ENCODE assay signal across 8 cellular contexts in genomic region chr22:46612904-46613605, GRCh38. TPM values are rescaled to one million over a fixed set of nuclear protein-coding genes. Genes with fewer than 3 reads are reported as not detected.
DNase-seq lines count a peak whose midpoint lies in the region; ATAC-seq lines count a peak whose summit lies in the region.

No MANE protein-coding gene starts in this region.

- H3K27ac Mint-ChIP-seq in T-helper 2 cell treated with Interferon-gamma antibody and Interleukin-4, amounts not matched to agents 5 μg/mL and 100 μg/mL, for 36 hours, result peak overlapping the region; percentile 92
- peak overlapping the region; percentile 86 for H3K27ac Mint-ChIP-seq in central memory CD8-positive, alpha-beta T cell (ENCODE audit: low read depth)

- H4K8ac ChIP-seq in neuronal stem cell (ENCODE audit: low read depth, low read length), result peak overlapping the region; percentile 70

- H3K4me3 Mint-ChIP-seq in T-helper 2 cell treated with Interferon-gamma antibody and Interleukin-4, amounts not matched to agents 5 μg/mL and 100 μg/mL, for 36 hours, result peak overlapping the region; percentile 93
- H3K4me3 Mint-ChIP-seq in central memory CD8-positive, alpha-beta T cell, result peak overlapping the region; percentile 90

- H3K4me1 ChIP-seq in neuronal stem cell (ENCODE audit: control insufficient read depth in 2 of 2, insufficient read depth in 1 of 2, low read depth in 1 of 2, low read length in 2 of 2), result peaks cover 23 to 31% of the 10 kb centered on the region in 2 donors

- peak overlapping the region; percentile 37 for H3K4ac ChIP-seq in neuronal stem cell (ENCODE audit: low read length)

- H3K27me3 Mint-ChIP-seq in T-helper 2 cell treated with Interferon-gamma antibody and Interleukin-4, amounts not matched to agents 5 μg/mL and 100 μg/mL, for 36 hours (ENCODE audit: low read depth), result no peaks in the 10 kb centered on the region
- no peaks in the 10 kb centered on the region for H3K27me3 Mint-ChIP-seq in central memory CD8-positive, alpha-beta T cell

- H3K4me1 Mint-ChIP-seq in T-helper 2 cell treated with Interferon-gamma antibody and Interleukin-4, amounts not matched to agents 5 μg/mL and 100 μg/mL, for 36 hours (ENCODE audit: low read depth), result peaks cover 32% of the 10 kb centered on the region
- peaks cover 28% of the 10 kb centered on the region for H3K4me1 Mint-ChIP-seq in central memory CD8-positive, alpha-beta T cell

- no peak overlapping the region for H3K27ac ChIP-seq in neuronal stem cell (replicated peaks; ENCODE audit: low read length)

- no peak overlapping the region for H4K91ac ChIP-seq in neuronal stem cell (ENCODE audit: low read depth, low read length, poor library complexity)

- H2AK5ac ChIP-seq in neuronal stem cell (ENCODE audit: low read depth, low read length), result peak overlapping the region; percentile 20

- peak overlapping the region; percentile 74 for H3K9ac ChIP-seq in neuronal stem cell (ENCODE audit: low read depth, low read length, poor library complexity)

- H2BK5ac ChIP-seq in neuronal stem cell (ENCODE audit: low read length), result peak overlapping the region; percentile 24

- DNase-seq in CD1c-positive myeloid dendritic cell (ENCODE audit: extremely low spot score), result peak; percentile 7
- DNase-seq in T-helper 2 cell treated with Interferon-gamma antibody and Interleukin-4, amounts not matched to agents 5 μg/mL and 100 μg/mL, for 36 hours (ENCODE audit: low spot score), result peak; percentile 44
- DNase-seq in central memory CD8-positive, alpha-beta T cell (ENCODE audit: low spot score in 2 of 2), result peak in 1 of 2 donors; percentile 34
- no peak for DNase-seq in neuronal stem cell (ENCODE audit: low spot score)
- no peak for DNase-seq in 8988T
- no peak for DNase-seq in posterior vena cava (ENCODE audit: low spot score)
- no peak for DNase-seq in NOMO-1 treated with dmso at 0.1 percent for 144 hours (lab: John Stamatoyannopoulos, UW; ENCODE audit: unreplicated experiment)
- DNase-seq in NCI-H1694 (lab: John Stamatoyannopoulos, UW), result no peak

- H3K14ac ChIP-seq in neuronal stem cell (ENCODE audit: low read length), result peak overlapping the region; percentile 31

- no peaks in the 10 kb centered on the region for H3K9me3 ChIP-seq in neuronal stem cell (replicated peaks in 1 of 2; ENCODE audit: control insufficient read depth in 2 of 2, insufficient read depth in 1 of 2, low read depth in 1 of 2, low read length in 2 of 2)

- peak overlapping the region; percentile 84 for H3K18ac ChIP-seq in neuronal stem cell (ENCODE audit: low read length)

- no peak overlapping the region for H3K4me3 ChIP-seq in neuronal stem cell (ENCODE audit: low read length in 2 of 2)

- no CpG with 5 or more reads among the region's 23 CpGs for WGBS in neuronal stem cell (ENCODE audit: extremely low coverage in 2 of 2, insufficient read length in 2 of 2, insufficient replicate concordance in 1 of 2), 2 donors

- peak overlapping the region; percentile 26 for H3K23ac ChIP-seq in neuronal stem cell (ENCODE audit: low read depth, low read length, poor library complexity)

- no peaks in the 10 kb centered on the region for H3K27me3 ChIP-seq in neuronal stem cell (ENCODE audit: control insufficient read depth in 3 of 3, insufficient read depth in 3 of 3, low read depth in 1 of 3, low read length in 3 of 3)

- H2AFZ ChIP-seq in neuronal stem cell (ENCODE audit: low read length), result no peak overlapping the region

- H3K9me3 Mint-ChIP-seq in T-helper 2 cell treated with Interferon-gamma antibody and Interleukin-4, amounts not matched to agents 5 μg/mL and 100 μg/mL, for 36 hours, result no peaks in the 10 kb centered on the region
- no peaks in the 10 kb centered on the region for H3K9me3 Mint-ChIP-seq in central memory CD8-positive, alpha-beta T cell

- no peaks in the 10 kb centered on the region for H3K36me3 ChIP-seq in neuronal stem cell (replicated peaks in 1 of 2; ENCODE audit: control insufficient read depth in 2 of 2, insufficient read depth in 2 of 2, low read length in 2 of 2)

- H2BK12ac ChIP-seq in neuronal stem cell (ENCODE audit: low read length), result peak overlapping the region; percentile 66

- H3K4me2 ChIP-seq in neuronal stem cell (ENCODE audit: insufficient read depth, low read length, poor library complexity, severe bottlenecking), result no peak overlapping the region

- ATAC-seq in central memory CD8-positive, alpha-beta T cell (replicated peaks; ENCODE audit: extremely low read depth, poor library complexity, severe bottlenecking), result peak; percentile 57

- intact Hi-C loops in posterior vena cava (cut with DNase I), result no loop called here

- H3K36me3 Mint-ChIP-seq in T-helper 2 cell treated with Interferon-gamma antibody and Interleukin-4, amounts not matched to agents 5 μg/mL and 100 μg/mL, for 36 hours (ENCODE audit: low read depth), result peaks cover 2% of the 10 kb centered on the region
- peaks cover 14% of the 10 kb centered on the region for H3K36me3 Mint-ChIP-seq in central memory CD8-positive, alpha-beta T cell (ENCODE audit: insufficient read depth)

- peaks cover 9% of the 10 kb centered on the region for H3K79me1 ChIP-seq in neuronal stem cell (ENCODE audit: low read depth, low read length)

- no peak overlapping the region for H2BK15ac ChIP-seq in neuronal stem cell (ENCODE audit: low read length)

- peak overlapping the region; percentile 50 for H2BK120ac ChIP-seq in neuronal stem cell (ENCODE audit: low read depth, low read length)

RNA-seq across cellular contexts. Expression of gene GRAMD4, which starts 7.1 kb away (rescaled TPM):
- polyA plus RNA-seq in neuronal stem cell (2013, experiment 1 of 2), result 13.1 TPM
- 11.3 TPM for polyA plus RNA-seq in neuronal stem cell (2013, experiment 2 of 2)
- total RNA-seq in posterior vena cava, result 10 to 100 TPM; 15.9 to 18.6 TPM

Comparison
In these comparisons a context has a peak if more than half of its experiments do, and no peak if none do; other contexts are left out.
1. DNase-seq: peak in CD1c-positive myeloid dendritic cell (single experiment) and T-helper 2 cell treated with Interferon-gamma antibody and Interleukin-4, amounts not matched to agents 5 μg/mL and 100 μg/mL, for 36 hours (single experiment); none in neuronal stem cell (single experiment), 8988T (single experiment), posterior vena cava (single experiment), NOMO-1 treated with dmso at 0.1 percent for 144 hours (single experiment) and NCI-H1694 (single experiment).